ENCODE assay signal across 26 cellular contexts in genomic region chr4:98749206-98749605, GRCh38.
DNase-seq lines count a peak whose midpoint lies in the region; ATAC-seq and TF ChIP-seq lines count a peak whose summit lies in the region.
"Had no signal": no experiment of that assay in that cellular context is flagged by ENCODE, and none has a peak within 500 bp of the region (broad histone marks: within the 10 kb centered on the region; RNA-seq: fewer than 3 reads in every experiment).

No MANE protein-coding gene starts in this region.

- no peak for ATAC-seq in HG03521 (IDR thresholded peaks at IDR 0.05; ENCODE audit: unreplicated experiment)
- ATAC-seq in GM19397 (IDR thresholded peaks at IDR 0.05; ENCODE audit: unreplicated experiment) = no peak
- ATAC-seq: activated CD4-positive, alpha-beta T cell treated with anti-CD3 and anti-CD28 coated beads for 36 hours; activated CD8-positive, alpha-beta T cell treated with anti-CD3 and anti-CD28 coated beads for 36 hours; activated T-helper 17 cell treated with anti-CD3 and anti-CD28 coated beads, Interleukin-2, amount 50 U/mL, for 72 hours; left cardiac atrium; natural killer cell had no signal

- H3K27me3 ChIP-seq in A673 (replicated peaks; ENCODE audit: insufficient read depth, low read depth, low read length, poor library complexity) = no peaks in the 10 kb centered on the region
- H3K27me3 ChIP-seq: brain microvascular endothelial cell, testis had no signal

- POLR2A ChIA-PET in A673 (lab: Charles Lee; ENCODE audit: low non-redundant PET) = interaction anchor here (0.5 kb wide), 1 partner anchor 103 kb away, joined by 4 read pairs; no protein-coding TSS in a partner anchor

- CTCF ChIA-PET in A673 (lab: Charles Lee) = no interaction called here

- H3K4me3 ChIP-seq in A673 (ENCODE audit: low read depth, low read length, poor library complexity, severe bottlenecking) = no peak overlapping the region
- H3K4me3 ChIP-seq: lung, skin epidermis, testis had no signal

- H3K4me1 ChIP-seq in A673 (ENCODE audit: insufficient read depth, low read length, poor library complexity, severe bottlenecking) = peaks cover 46% of the 10 kb centered on the region
- H3K4me1 ChIP-seq: testis had no signal

- TF ChIP-seq CTCF in A673 (conservative IDR thresholded peaks at IDR 0.05; ENCODE audit: low read depth, low read length) = no peak

- peak; percentile 96 for DNase-seq in A673 (ENCODE audit: low spot score)
- DNase-seq in LHCN-M2 (ENCODE audit: low read depth) = peak; percentile 88
- DNase-seq in NCI-H69 (lab: John Stamatoyannopoulos, UW) = peak; percentile 83
- DNase-seq in fibroblast of peridontal ligament (ENCODE audit: extremely low read depth) = peak; percentile 10
- no peak for DNase-seq in effector CD8-positive, alpha-beta T cell (lab: John Stamatoyannopoulos, UW)
- DNase-seq in GF-D8 (lab: John Stamatoyannopoulos, UW) = no peak
- DNase-seq: activated CD4-positive, alpha-beta T cell treated with anti-CD3 and anti-CD28 coated beads for 36 hours; activated CD8-positive, alpha-beta T cell treated with anti-CD3 and anti-CD28 coated beads for 36 hours; activated naive CD4-positive, alpha-beta T cell treated with anti-CD3 and anti-CD28 coated beads, Interleukin-2, amount 10 ng/mL, durations not matched to agents 7 days and 5 days; AML-193; brain microvascular endothelial cell; CD4-positive, CD25-positive, alpha-beta regulatory T cell; EL; immature natural killer cell; KBM-7; left cardiac atrium; natural killer cell; NCI-H1105; NCI-H2029 treated with DMSO at 0.1 percent for 48 hours; T-helper 2 cell; testis had no signal

- H3K9me3 ChIP-seq in A673 (ENCODE audit: low read depth, low read length, poor library complexity, severe bottlenecking) = no peaks in the 10 kb centered on the region
- H3K9me3 ChIP-seq: testis had no signal

- H3K27ac ChIP-seq in A673 (ENCODE audit: low read depth, low read length, poor library complexity, severe bottlenecking) = peak overlapping the region; percentile 84
- H3K27ac ChIP-seq: brain microvascular endothelial cell, skin epidermis, testis had no signal

- intact Hi-C loops in A673 (cut with micrococcal nuclease; ENCODE audit: unreplicated experiment) = loop anchor here (5.0 to 10.0 kb wide), 5 partner anchors 78 to 306 kb away; partner anchors contain the start of gene EIF4E

- H3K36me3 ChIP-seq in A673 (ENCODE audit: insufficient read depth, low read length, poor library complexity, severe bottlenecking) = no peaks in the 10 kb centered on the region
- H3K36me3 ChIP-seq: brain microvascular endothelial cell had no signal

- BruUV-seq in A673 (replicated peaks; lab: Mats Ljungman, UMichigan) = no TSS peak

Comparison
In these comparisons a context has a peak if more than half of its experiments do, and no peak if none do; other contexts are left out.
1. DNase-seq: peak in A673 (single experiment), LHCN-M2 (single experiment), NCI-H69 (single experiment) and fibroblast of peridontal ligament (single experiment); none in effector CD8-positive, alpha-beta T cell (single experiment) and GF-D8 (single experiment).